In genomic region chr17:40153603-40154238, GRCh38 we compare ENCODE assay signal across 16 cellular contexts. TPM values are rescaled to one million over a fixed set of nuclear protein-coding genes. Genes with fewer than 3 reads are reported as not detected.
DNase-seq lines count a peak whose midpoint lies in the region; ATAC-seq and TF ChIP-seq lines count a peak whose summit lies in the region.
"Had no signal": no experiment of that assay in that cellular context is flagged by ENCODE, and none has a peak within 500 bp of the region (broad histone marks: within the 10 kb centered on the region; RNA-seq: fewer than 3 reads in every experiment).

No MANE protein-coding gene starts in this region.

- no peaks in the 10 kb centered on the region for H3K27me3 ChIP-seq in neutrophil
- H3K27me3 ChIP-seq: heart left ventricle had no signal

- ATAC-seq in GM21390 (IDR thresholded peaks at IDR 0.05; ENCODE audit: unreplicated experiment) (peak; percentile 64), GM18498 (IDR thresholded peaks at IDR 0.05; ENCODE audit: unreplicated experiment) (no peak)
- ATAC-seq: HepG2 had no signal

- POLR2A ChIA-PET in activated CD4-positive, alpha-beta T cell treated with anti-CD3 and anti-CD28 coated beads, Interleukin-2, amount 10 ng/mL, durations not matched to agents 7 days and 5 days (lab: Charles Lee), result no interaction called here
- POLR2A ChIA-PET in activated CD4-positive, alpha-beta memory T cell treated with anti-CD3 and anti-CD28 coated beads, Interleukin-2, amount 10 ng/mL, durations not matched to agents 7 days and 5 days (lab: Charles Lee), result interaction anchor here (1.0 kb wide), 1 partner anchor 12 kb away, joined by 3 read pairs; no protein-coding TSS in a partner anchor

- peaks cover 28% of the 10 kb centered on the region for H3K36me3 ChIP-seq in neutrophil

- CTCF ChIA-PET in activated CD4-positive, alpha-beta T cell treated with anti-CD3 and anti-CD28 coated beads, Interleukin-2, amount 10 ng/mL, durations not matched to agents 7 days and 5 days (lab: Charles Lee), result interaction anchor here (0.6 to 3.4 kb wide), 6 partner anchors 14 to 1747 kb away, joined by 3 to 28 read pairs (median 4); partner anchors contain the start of gene NR1D1
- CTCF ChIA-PET in activated CD4-positive, alpha-beta memory T cell treated with anti-CD3 and anti-CD28 coated beads, Interleukin-2, amount 10 ng/mL, durations not matched to agents 7 days and 5 days (lab: Charles Lee), result interaction anchor here (0.5 to 2.2 kb wide), 5 partner anchors 11 to 172 kb away, joined by 3 to 13 read pairs (median 3); no protein-coding TSS in a partner anchor

- H3K9me3 ChIP-seq in neutrophil, result no peaks in the 10 kb centered on the region
- H3K9me3 ChIP-seq: heart left ventricle had no signal

- H3K4me3 ChIP-seq in neutrophil (ENCODE audit: low read depth in 1 of 2, low read length in 1 of 2), result peak overlapping the region; percentile 25 to 41
- H3K4me3 ChIP-seq: heart left ventricle had no signal

- DNase-seq in activated CD4-positive, alpha-beta T cell treated with anti-CD3 and anti-CD28 coated beads, Interleukin-2, amount 10 ng/mL, durations not matched to agents 7 days and 5 days, result no peak
- no peak for DNase-seq in activated CD4-positive, alpha-beta T cell treated with anti-CD3 and anti-CD28 coated beads for 1 hour
- no peak for DNase-seq in activated CD4-positive, alpha-beta memory T cell treated with anti-CD3 and anti-CD28 coated beads, Interleukin-2, amount 10 ng/mL, durations not matched to agents 7 days and 5 days
- DNase-seq in foreskin melanocyte (no peak), GOT3 (lab: John Stamatoyannopoulos, UW) (no peak)
- DNase-seq: heart left ventricle; mammary epithelial cell; NCI-H187 treated with DMSO at 0.1 percent for 48 hours; NCI-H510A treated with DMSO at 0.1 percent for 48 hours; SHP77 treated with DMSO at 0.1 percent for 48 hours; stimulated activated CD4-positive, alpha-beta T cell treated with anti-CD3 and anti-CD28 coated beads, Interleukin-12 subunit alpha, Interleukin-12 subunit beta, amount 100 ng/mL, for 4 hours had no signal

- no peaks in the 10 kb centered on the region for H3K27me3 Mint-ChIP-seq in activated CD4-positive, alpha-beta T cell treated with anti-CD3 and anti-CD28 coated beads, Interleukin-2, amount 10 ng/mL, durations not matched to agents 7 days and 5 days
- H3K27me3 Mint-ChIP-seq in activated CD4-positive, alpha-beta memory T cell treated with anti-CD3 and anti-CD28 coated beads, Interleukin-2, amount 10 ng/mL, durations not matched to agents 7 days and 5 days, result no peaks in the 10 kb centered on the region

- H3K36me3 Mint-ChIP-seq in activated CD4-positive, alpha-beta T cell treated with anti-CD3 and anti-CD28 coated beads, Interleukin-2, amount 10 ng/mL, durations not matched to agents 7 days and 5 days (ENCODE audit: low read depth), result peaks cover 57% of the 10 kb centered on the region
- peaks cover 53% of the 10 kb centered on the region for H3K36me3 Mint-ChIP-seq in activated CD4-positive, alpha-beta memory T cell treated with anti-CD3 and anti-CD28 coated beads, Interleukin-2, amount 10 ng/mL, durations not matched to agents 7 days and 5 days (ENCODE audit: low read depth)

- no peak for TF ChIP-seq CTCF in neutrophil (IDR thresholded peaks at IDR 0.05)

- peaks cover 29% of the 10 kb centered on the region for H3K4me1 Mint-ChIP-seq in activated CD4-positive, alpha-beta T cell treated with anti-CD3 and anti-CD28 coated beads, Interleukin-2, amount 10 ng/mL, durations not matched to agents 7 days and 5 days
- peaks cover 28% of the 10 kb centered on the region for H3K4me1 Mint-ChIP-seq in activated CD4-positive, alpha-beta memory T cell treated with anti-CD3 and anti-CD28 coated beads, Interleukin-2, amount 10 ng/mL, durations not matched to agents 7 days and 5 days
- H3K4me1 Mint-ChIP-seq: nephron had no signal

- no peak overlapping the region for H3K4me3 Mint-ChIP-seq in activated CD4-positive, alpha-beta T cell treated with anti-CD3 and anti-CD28 coated beads, Interleukin-2, amount 10 ng/mL, durations not matched to agents 7 days and 5 days
- no peak overlapping the region for H3K4me3 Mint-ChIP-seq in activated CD4-positive, alpha-beta memory T cell treated with anti-CD3 and anti-CD28 coated beads, Interleukin-2, amount 10 ng/mL, durations not matched to agents 7 days and 5 days
- H3K4me3 Mint-ChIP-seq: nephron had no signal

- peak overlapping the region; percentile 86 for H3K27ac ChIP-seq in neutrophil
- H3K27ac ChIP-seq: heart left ventricle had no signal

- H3K27ac Mint-ChIP-seq in activated CD4-positive, alpha-beta T cell treated with anti-CD3 and anti-CD28 coated beads, Interleukin-2, amount 10 ng/mL, durations not matched to agents 7 days and 5 days, result peak overlapping the region; percentile 66
- peak overlapping the region; percentile 75 for H3K27ac Mint-ChIP-seq in activated CD4-positive, alpha-beta memory T cell treated with anti-CD3 and anti-CD28 coated beads, Interleukin-2, amount 10 ng/mL, durations not matched to agents 7 days and 5 days
- H3K27ac Mint-ChIP-seq: nephron had no signal

- H3K4me1 ChIP-seq in neutrophil (ENCODE audit: control insufficient read depth in 1 of 2, insufficient read depth in 1 of 2, low read depth in 1 of 2, low read length in 1 of 2), result peaks cover 59 to 66% of the 10 kb centered on the region in 2 experiments

- no peaks in the 10 kb centered on the region for H3K9me3 Mint-ChIP-seq in activated CD4-positive, alpha-beta T cell treated with anti-CD3 and anti-CD28 coated beads, Interleukin-2, amount 10 ng/mL, durations not matched to agents 7 days and 5 days
- no peaks in the 10 kb centered on the region for H3K9me3 Mint-ChIP-seq in activated CD4-positive, alpha-beta memory T cell treated with anti-CD3 and anti-CD28 coated beads, Interleukin-2, amount 10 ng/mL, durations not matched to agents 7 days and 5 days
- H3K9me3 Mint-ChIP-seq: nephron had no signal

RNA-seq across cellular contexts. Expression of gene CASC3, which starts 13.4 kb away (rescaled TPM):
- 10 to 100 TPM; 84.8 to 89.2 TPM for total RNA-seq in activated CD4-positive, alpha-beta T cell treated with anti-CD3 and anti-CD28 coated beads, Interleukin-2, amount 10 ng/mL, durations not matched to agents 7 days and 5 days
- 10 to 100 TPM; 84.5 to 89.1 TPM for total RNA-seq in activated CD4-positive, alpha-beta memory T cell treated with anti-CD3 and anti-CD28 coated beads, Interleukin-2, amount 10 ng/mL, durations not matched to agents 7 days and 5 days

RNA-seq across cellular contexts. Expression of gene RAPGEFL1, which starts 23.5 kb away (rescaled TPM):
- 1 to 10 TPM; 4.0 to 5.1 TPM for total RNA-seq in activated CD4-positive, alpha-beta T cell treated with anti-CD3 and anti-CD28 coated beads, Interleukin-2, amount 10 ng/mL, durations not matched to agents 7 days and 5 days
- total RNA-seq in activated CD4-positive, alpha-beta memory T cell treated with anti-CD3 and anti-CD28 coated beads, Interleukin-2, amount 10 ng/mL, durations not matched to agents 7 days and 5 days, result 1 to 10 TPM; 4.7 to 6.0 TPM

RNA-seq across cellular contexts. Expression of gene MSL1, which starts 31.9 kb away (rescaled TPM):
- total RNA-seq in activated CD4-positive, alpha-beta T cell treated with anti-CD3 and anti-CD28 coated beads, Interleukin-2, amount 10 ng/mL, durations not matched to agents 7 days and 5 days, result 10 to 100 TPM; 95.4 to 97.1 TPM
- total RNA-seq in activated CD4-positive, alpha-beta memory T cell treated with anti-CD3 and anti-CD28 coated beads, Interleukin-2, amount 10 ng/mL, durations not matched to agents 7 days and 5 days, result 100 to 1,000 TPM; 102 to 103 TPM

RNA-seq across cellular contexts. Expression of gene NR1D1, which starts 53.3 kb away (rescaled TPM):
- total RNA-seq in activated CD4-positive, alpha-beta T cell treated with anti-CD3 and anti-CD28 coated beads, Interleukin-2, amount 10 ng/mL, durations not matched to agents 7 days and 5 days, result 1 to 10 TPM; 5.5 to 5.8 TPM
- total RNA-seq in activated CD4-positive, alpha-beta memory T cell treated with anti-CD3 and anti-CD28 coated beads, Interleukin-2, amount 10 ng/mL, durations not matched to agents 7 days and 5 days, result 1 to 10 TPM; 5.2 to 5.9 TPM
